In the genomic region with DNA sequence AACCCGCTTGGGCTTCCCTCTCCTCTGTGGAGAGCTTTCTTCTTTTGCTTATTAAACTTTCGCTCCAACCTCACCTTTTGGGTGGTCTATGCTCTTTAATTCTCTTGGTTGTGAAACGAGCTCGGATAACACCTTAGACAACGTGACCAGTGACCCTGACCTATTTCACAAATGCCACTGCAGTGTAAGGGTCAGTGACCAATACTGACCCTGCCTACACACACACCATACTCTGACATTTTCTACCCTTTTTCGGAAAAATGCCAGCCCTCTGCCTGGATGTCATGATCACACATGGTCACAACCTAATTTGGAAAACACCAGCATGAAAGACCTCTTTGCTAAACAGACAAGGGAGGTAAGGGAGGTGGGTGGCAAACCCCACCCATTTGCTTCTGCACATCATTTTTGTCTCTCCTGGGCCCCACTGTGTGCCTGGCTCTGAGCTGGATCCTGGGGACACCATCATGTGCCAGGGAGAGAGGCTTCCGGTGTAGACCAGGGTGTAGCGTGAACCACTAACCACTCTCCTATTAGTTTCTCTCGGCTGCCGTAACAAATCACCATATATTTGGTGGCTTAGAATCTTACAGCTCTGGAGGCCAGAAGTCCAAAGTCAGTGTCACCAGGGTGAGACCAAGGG, we compare ENCODE assay signal across 1 cellular context.
TF ChIP-seq lines count a peak whose summit lies in the region.

No MANE protein-coding gene starts in this region.

TF ChIP-seq in HepG2, 621 proteins besides CTCF, POLR2A, EP300 and RAD21 (continues in another document):
- TF ChIP-seq ZNF816 (CRISPR knock-in tag; IDR thresholded peaks at IDR 0.05; ENCODE audit: borderline replicate concordance) = no peak
- TF ChIP-seq SIX1 (CRISPR knock-in tag; IDR thresholded peaks at IDR 0.05; ENCODE audit: borderline replicate concordance) = peak; percentile 85; the same call in 1 of the 2 replicates
- TF ChIP-seq, protein P1, sequence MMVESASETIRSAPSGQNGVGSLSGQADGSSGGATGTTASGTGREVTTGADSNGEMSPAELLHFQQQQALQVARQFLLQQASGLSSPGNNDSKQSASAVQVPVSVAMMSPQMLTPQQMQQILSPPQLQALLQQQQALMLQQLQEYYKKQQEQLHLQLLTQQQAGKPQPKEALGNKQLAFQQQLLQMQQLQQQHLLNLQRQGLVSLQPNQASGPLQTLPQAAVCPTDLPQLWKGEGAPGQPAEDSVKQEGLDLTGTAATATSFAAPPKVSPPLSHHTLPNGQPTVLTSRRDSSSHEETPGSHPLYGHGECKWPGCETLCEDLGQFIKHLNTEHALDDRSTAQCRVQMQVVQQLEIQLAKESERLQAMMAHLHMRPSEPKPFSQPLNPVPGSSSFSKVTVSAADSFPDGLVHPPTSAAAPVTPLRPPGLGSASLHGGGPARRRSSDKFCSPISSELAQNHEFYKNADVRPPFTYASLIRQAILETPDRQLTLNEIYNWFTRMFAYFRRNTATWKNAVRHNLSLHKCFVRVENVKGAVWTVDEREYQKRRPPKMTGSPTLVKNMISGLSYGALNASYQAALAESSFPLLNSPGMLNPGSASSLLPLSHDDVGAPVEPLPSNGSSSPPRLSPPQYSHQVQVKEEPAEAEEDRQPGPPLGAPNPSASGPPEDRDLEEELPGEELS (CRISPR knock-in tag; IDR thresholded peaks at IDR 0.05) = peak; percentile 83
- peak; percentile 38 for TF ChIP-seq ZBTB33 (CRISPR knock-in tag; IDR thresholded peaks at IDR 0.05)
- no peak for TF ChIP-seq ZNF546 (CRISPR knock-in tag; conservative IDR thresholded peaks at IDR 0.05)
- TF ChIP-seq TFE3 (CRISPR knock-in tag; IDR thresholded peaks at IDR 0.05) = peak; percentile 91
- TF ChIP-seq MYC (CRISPR knock-in tag; IDR thresholded peaks at IDR 0.05; ENCODE audit: borderline replicate concordance) = no peak; the same call in 1 of the 2 replicates
- TF ChIP-seq ZNF605 (CRISPR knock-in tag; IDR thresholded peaks at IDR 0.05) = peak; percentile 82
- peak; percentile 75 for TF ChIP-seq SOX13 (IDR thresholded peaks at IDR 0.05)
- peak in 1 of 2 experiments; percentile 93; a peak in 2 of 4 replicates for TF ChIP-seq SOX13 (CRISPR knock-in tag; conservative IDR thresholded peaks at IDR 0.05 in 1 of 2, IDR thresholded peaks at IDR 0.05 in 1 of 2)
- no peak for TF ChIP-seq ZSCAN25 (CRISPR knock-in tag; IDR thresholded peaks at IDR 0.05)
- 0 out of 2 replicates have a peak, but pooled peaks have one; percentile 22 for TF ChIP-seq CREB1 (IDR thresholded peaks at IDR 0.05)
- TF ChIP-seq CREB1 (CRISPR knock-in tag; IDR thresholded peaks at IDR 0.05) = peak; percentile 55; the same call in 1 of the 2 replicates
- TF ChIP-seq SRSF1 (optimal IDR thresholded peaks at IDR 0.05; ENCODE audit: low read depth, low read length) = no peak
- TF ChIP-seq ZNF766 (CRISPR knock-in tag; IDR thresholded peaks at IDR 0.05; ENCODE audit: borderline replicate concordance) = no peak
- TF ChIP-seq ZNF770 (CRISPR knock-in tag; IDR thresholded peaks at IDR 0.05) = 0 out of 2 replicates have a peak, but pooled peaks have one; percentile 10
- peak; percentile 69; the same call in 1 of the 2 replicates for TF ChIP-seq TRIM24 (CRISPR knock-in tag; IDR thresholded peaks at IDR 0.05)
- TF ChIP-seq PTBP1 (IDR thresholded peaks at IDR 0.05; ENCODE audit: low read depth, low read length, poor library complexity, severe bottlenecking) = no peak
- 0 out of 2 replicates have a peak, but pooled peaks have one; percentile 26 for TF ChIP-seq RBFOX2 (IDR thresholded peaks at IDR 0.05; ENCODE audit: low read depth, low read length)
- peak; percentile 67; the same call in 1 of the 2 replicates for TF ChIP-seq ELF3 (CRISPR knock-in tag; IDR thresholded peaks at IDR 0.05)
- 0 out of 2 replicates have a peak, but pooled peaks have one; percentile 35 for TF ChIP-seq KDM5B (CRISPR knock-in tag; IDR thresholded peaks at IDR 0.05; ENCODE audit: borderline replicate concordance)
- TF ChIP-seq ZMYM3 (CRISPR knock-in tag; IDR thresholded peaks at IDR 0.05) = peak; percentile 70; the same call in 1 of the 2 replicates
- TF ChIP-seq REST (IDR thresholded peaks at IDR 0.05; ENCODE audit: borderline replicate concordance in 1 of 2, low read depth in 1 of 2, low read length in 2 of 2) = 0 out of 4 replicates have a peak, but pooled peaks of 1 of the 2 experiments have one; percentile 25
- TF ChIP-seq SAP130 (CRISPR knock-in tag; IDR thresholded peaks at IDR 0.05; ENCODE audit: low read depth) = peak; percentile 80
- TF ChIP-seq HNF4A (CRISPR knock-in tag; IDR thresholded peaks at IDR 0.05) = peak; percentile 98
- no peak for TF ChIP-seq ZNF709 (CRISPR knock-in tag; IDR thresholded peaks at IDR 0.05)
- TF ChIP-seq MED1 (CRISPR knock-in tag; IDR thresholded peaks at IDR 0.05) = peak; percentile 94
- TF ChIP-seq, protein P2, sequence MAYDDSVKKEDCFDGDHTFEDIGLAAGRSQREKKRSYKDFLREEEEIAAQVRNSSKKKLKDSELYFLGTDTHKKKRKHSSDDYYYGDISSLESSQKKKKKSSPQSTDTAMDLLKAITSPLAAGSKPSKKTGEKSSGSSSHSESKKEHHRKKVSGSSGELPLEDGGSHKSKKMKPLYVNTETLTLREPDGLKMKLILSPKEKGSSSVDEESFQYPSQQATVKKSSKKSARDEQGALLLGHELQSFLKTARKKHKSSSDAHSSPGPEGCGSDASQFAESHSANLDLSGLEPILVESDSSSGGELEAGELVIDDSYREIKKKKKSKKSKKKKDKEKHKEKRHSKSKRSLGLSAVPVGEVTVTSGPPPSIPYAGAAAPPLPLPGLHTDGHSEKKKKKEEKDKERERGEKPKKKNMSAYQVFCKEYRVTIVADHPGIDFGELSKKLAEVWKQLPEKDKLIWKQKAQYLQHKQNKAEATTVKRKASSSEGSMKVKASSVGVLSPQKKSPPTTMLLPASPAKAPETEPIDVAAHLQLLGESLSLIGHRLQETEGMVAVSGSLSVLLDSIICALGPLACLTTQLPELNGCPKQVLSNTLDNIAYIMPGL (CRISPR knock-in tag; IDR thresholded peaks at IDR 0.05; ENCODE audit: borderline replicate concordance in 1 of 2, low read depth in 1 of 2) = 0 out of 4 replicates have a peak, but pooled peaks of 1 of the 2 experiments have one; percentile 33
- peak; percentile 79 for TF ChIP-seq HDAC1 (CRISPR knock-in tag; IDR thresholded peaks at IDR 0.05)
- TF ChIP-seq PAX8 (CRISPR knock-in tag; IDR thresholded peaks at IDR 0.05; ENCODE audit: borderline replicate concordance) = no peak
- TF ChIP-seq, protein P3, sequence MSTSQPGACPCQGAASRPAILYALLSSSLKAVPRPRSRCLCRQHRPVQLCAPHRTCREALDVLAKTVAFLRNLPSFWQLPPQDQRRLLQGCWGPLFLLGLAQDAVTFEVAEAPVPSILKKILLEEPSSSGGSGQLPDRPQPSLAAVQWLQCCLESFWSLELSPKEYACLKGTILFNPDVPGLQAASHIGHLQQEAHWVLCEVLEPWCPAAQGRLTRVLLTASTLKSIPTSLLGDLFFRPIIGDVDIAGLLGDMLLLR (CRISPR knock-in tag; IDR thresholded peaks at IDR 0.05) = no peak
- no peak for TF ChIP-seq ZNF275 (CRISPR knock-in tag; IDR thresholded peaks at IDR 0.05; ENCODE audit: borderline replicate concordance)
- TF ChIP-seq ZFP62 (CRISPR knock-in tag; IDR thresholded peaks at IDR 0.05) = no peak
- no peak for TF ChIP-seq ATAD3A (CRISPR knock-in tag; IDR thresholded peaks at IDR 0.05)
- no peak for TF ChIP-seq SP4 (CRISPR knock-in tag; IDR thresholded peaks at IDR 0.05)
- TF ChIP-seq AGO2 (optimal IDR thresholded peaks at IDR 0.05; ENCODE audit: low read depth, low read length) = no peak
- no peak for TF ChIP-seq HOXD1 (CRISPR knock-in tag; IDR thresholded peaks at IDR 0.05)
- TF ChIP-seq ZBTB4 (CRISPR knock-in tag; IDR thresholded peaks at IDR 0.05; ENCODE audit: borderline replicate concordance) = no peak
- TF ChIP-seq SOX5 (CRISPR knock-in tag; IDR thresholded peaks at IDR 0.05; ENCODE audit: borderline replicate concordance) = peak; percentile 87
- peak; percentile 92 to 96 for TF ChIP-seq NR2F1 (CRISPR knock-in tag; IDR thresholded peaks at IDR 0.05)
